In the genomic region with DNA sequence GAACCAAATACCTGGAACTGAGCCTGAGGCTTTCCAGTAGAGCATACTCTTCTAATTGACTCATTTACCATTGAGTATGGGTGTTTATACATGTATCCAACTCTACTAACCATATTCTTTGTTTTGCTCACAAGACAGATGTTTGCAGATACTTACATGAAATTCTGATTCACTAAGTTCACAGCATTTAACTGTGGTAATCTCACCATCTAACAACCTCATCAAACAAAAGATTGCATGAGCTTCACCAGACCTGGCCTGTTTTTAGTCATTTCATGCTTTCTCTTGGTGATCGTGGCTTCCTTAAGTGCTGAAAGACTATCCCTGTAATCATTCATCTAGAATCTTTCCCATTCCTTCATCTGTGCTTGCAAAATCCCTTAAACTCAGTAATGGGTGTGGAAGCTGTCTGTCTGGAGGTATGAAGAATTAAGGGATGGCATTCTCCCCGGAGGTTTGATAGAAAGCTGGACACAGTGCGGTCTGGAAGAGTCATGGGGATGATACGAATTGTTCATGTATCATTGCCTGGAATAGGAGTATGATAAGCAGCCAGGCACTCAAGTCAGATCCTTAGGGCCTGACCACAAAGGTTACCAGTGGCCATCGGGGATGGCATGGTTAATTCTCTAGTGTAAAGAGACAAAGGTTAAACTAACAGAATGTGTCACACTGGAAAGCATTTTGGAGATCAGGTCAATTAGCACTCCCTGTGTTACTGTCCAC, we compare ENCODE assay signal across 2 cellular contexts.
TF ChIP-seq lines count a peak whose summit lies in the region.

No MANE protein-coding gene starts in this region.

TF ChIP-seq in A549, 52 proteins besides CTCF, POLR2A, EP300 and RAD21:
- TF ChIP-seq KDM5A (IDR thresholded peaks at IDR 0.05) (no peak), EHF (CRISPR knock-in tag; IDR thresholded peaks at IDR 0.05) (no peak), SMC3 (IDR thresholded peaks at IDR 0.05) (0 out of 3 replicates have a peak, but pooled peaks have one; percentile 5), JUN (IDR thresholded peaks at IDR 0.05) (0 out of 5 replicates have a peak, but pooled peaks of 1 of the 2 experiments have one; percentile 33), GATA3 (IDR thresholded peaks at IDR 0.05; ENCODE audit: borderline replicate concordance) (peak; percentile 45), RARB (CRISPR knock-in tag; IDR thresholded peaks at IDR 0.05) (no peak), JUNB (IDR thresholded peaks at IDR 0.05) (peak; percentile 44), CEBPB (IDR thresholded peaks at IDR 0.05) (0 out of 4 replicates have a peak, but pooled peaks of 1 of the 2 experiments have one; percentile 25), FOSL2 (IDR thresholded peaks at IDR 0.05) (no peak), FOSL2 (CRISPR knock-in tag; IDR thresholded peaks at IDR 0.05) (peak; percentile 68)
TF ChIP-seq in A549: peak in this region for 6.

TF ChIP-seq in HepG2, 621 proteins besides CTCF, POLR2A, EP300 and RAD21 (continues in another document):
- peak; percentile 95 for TF ChIP-seq RARA (CRISPR knock-in tag; IDR thresholded peaks at IDR 0.05)
- TF ChIP-seq CBX2 (IDR thresholded peaks at IDR 0.05; ENCODE audit: low read depth, low read length), result no peak
- TF ChIP-seq CBX2 (CRISPR knock-in tag; IDR thresholded peaks at IDR 0.05; ENCODE audit: low read depth), result no peak
- peak; percentile 98 for TF ChIP-seq MIXL1 (CRISPR knock-in tag; IDR thresholded peaks at IDR 0.05)
- TF ChIP-seq ZBTB44 (CRISPR knock-in tag; IDR thresholded peaks at IDR 0.05), result peak; percentile 34; the same call in 1 of the 2 replicates
- peak; percentile 77; the same call in 1 of the 2 replicates for TF ChIP-seq ZNF614 (CRISPR knock-in tag; IDR thresholded peaks at IDR 0.05; ENCODE audit: borderline replicate concordance)
- no peak for TF ChIP-seq ATF7-NPFF (CRISPR knock-in tag; IDR thresholded peaks at IDR 0.05; ENCODE audit: low read depth)
- peak; percentile 89 for TF ChIP-seq IKZF5 (CRISPR knock-in tag; IDR thresholded peaks at IDR 0.05)
- no peak for TF ChIP-seq NFIB (CRISPR knock-in tag; IDR thresholded peaks at IDR 0.05; ENCODE audit: borderline replicate concordance)
- TF ChIP-seq MIER2 (CRISPR knock-in tag; IDR thresholded peaks at IDR 0.05), result peak; percentile 64; the same call in 1 of the 2 replicates
- TF ChIP-seq BRD4 (CRISPR knock-in tag; IDR thresholded peaks at IDR 0.05), result peak; percentile 74
- TF ChIP-seq, protein P1, sequence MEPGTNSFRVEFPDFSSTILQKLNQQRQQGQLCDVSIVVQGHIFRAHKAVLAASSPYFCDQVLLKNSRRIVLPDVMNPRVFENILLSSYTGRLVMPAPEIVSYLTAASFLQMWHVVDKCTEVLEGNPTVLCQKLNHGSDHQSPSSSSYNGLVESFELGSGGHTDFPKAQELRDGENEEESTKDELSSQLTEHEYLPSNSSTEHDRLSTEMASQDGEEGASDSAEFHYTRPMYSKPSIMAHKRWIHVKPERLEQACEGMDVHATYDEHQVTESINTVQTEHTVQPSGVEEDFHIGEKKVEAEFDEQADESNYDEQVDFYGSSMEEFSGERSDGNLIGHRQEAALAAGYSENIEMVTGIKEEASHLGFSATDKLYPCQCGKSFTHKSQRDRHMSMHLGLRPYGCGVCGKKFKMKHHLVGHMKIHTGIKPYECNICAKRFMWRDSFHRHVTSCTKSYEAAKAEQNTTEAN (CRISPR knock-in tag; conservative IDR thresholded peaks at IDR 0.05), result peak; percentile 96
- TF ChIP-seq ZNF326 (CRISPR knock-in tag; IDR thresholded peaks at IDR 0.05; ENCODE audit: borderline replicate concordance), result no peak
- peak; percentile 68; the same call in 1 of the 2 replicates for TF ChIP-seq AKAP8 (CRISPR knock-in tag; IDR thresholded peaks at IDR 0.05)
- peak; percentile 97 for TF ChIP-seq PAXIP1 (CRISPR knock-in tag; conservative IDR thresholded peaks at IDR 0.05)
- peak; percentile 94 for TF ChIP-seq RXRB (CRISPR knock-in tag; IDR thresholded peaks at IDR 0.05; ENCODE audit: borderline replicate concordance)
- TF ChIP-seq TBX3 (IDR thresholded peaks at IDR 0.05; ENCODE audit: borderline replicate concordance), result peak; percentile 97; the same call in 1 of the 2 replicates
- TF ChIP-seq ZNF160 (CRISPR knock-in tag; IDR thresholded peaks at IDR 0.05), result 0 out of 2 replicates have a peak, but pooled peaks have one; percentile 71
- peak; percentile 97 for TF ChIP-seq GATAD2A (CRISPR knock-in tag; IDR thresholded peaks at IDR 0.05)
- 0 out of 2 replicates have a peak, but pooled peaks have one; percentile 43 for TF ChIP-seq MEIS2 (CRISPR knock-in tag; IDR thresholded peaks at IDR 0.05)
- peak; percentile 59; the same call in 1 of the 3 replicates for TF ChIP-seq MXI1 (IDR thresholded peaks at IDR 0.05; ENCODE audit: borderline replicate concordance, low read depth, low read length)
- TF ChIP-seq ZNF101 (CRISPR knock-in tag; IDR thresholded peaks at IDR 0.05; ENCODE audit: borderline replicate concordance, low read depth), result no peak
- TF ChIP-seq SKI (IDR thresholded peaks at IDR 0.05; ENCODE audit: partially characterized antibody), result peak; percentile 60
- TF ChIP-seq, protein P2, sequence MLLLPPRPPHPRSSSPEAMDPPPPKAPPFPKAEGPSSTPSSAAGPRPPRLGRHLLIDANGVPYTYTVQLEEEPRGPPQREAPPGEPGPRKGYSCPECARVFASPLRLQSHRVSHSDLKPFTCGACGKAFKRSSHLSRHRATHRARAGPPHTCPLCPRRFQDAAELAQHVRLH (CRISPR knock-in tag; IDR thresholded peaks at IDR 0.05; ENCODE audit: borderline replicate concordance, low read depth), result peak; percentile 79
- peak; percentile 76; the same call in 1 of the 2 replicates for TF ChIP-seq ZBTB20 (CRISPR knock-in tag; IDR thresholded peaks at IDR 0.05; ENCODE audit: borderline replicate concordance, low read depth)
- TF ChIP-seq ZNF646 (CRISPR knock-in tag; IDR thresholded peaks at IDR 0.05), result 0 out of 2 replicates have a peak, but pooled peaks have one; percentile 62
- TF ChIP-seq ZSCAN29 (CRISPR knock-in tag; conservative IDR thresholded peaks at IDR 0.05), result peak; percentile 83; the same call in 1 of the 2 replicates
- TF ChIP-seq WIZ (CRISPR knock-in tag; IDR thresholded peaks at IDR 0.05), result peak; percentile 79; the same call in 1 of the 2 replicates
- peak; percentile 79 for TF ChIP-seq HOXA3 (CRISPR knock-in tag; IDR thresholded peaks at IDR 0.05)
- TF ChIP-seq, protein P3, sequence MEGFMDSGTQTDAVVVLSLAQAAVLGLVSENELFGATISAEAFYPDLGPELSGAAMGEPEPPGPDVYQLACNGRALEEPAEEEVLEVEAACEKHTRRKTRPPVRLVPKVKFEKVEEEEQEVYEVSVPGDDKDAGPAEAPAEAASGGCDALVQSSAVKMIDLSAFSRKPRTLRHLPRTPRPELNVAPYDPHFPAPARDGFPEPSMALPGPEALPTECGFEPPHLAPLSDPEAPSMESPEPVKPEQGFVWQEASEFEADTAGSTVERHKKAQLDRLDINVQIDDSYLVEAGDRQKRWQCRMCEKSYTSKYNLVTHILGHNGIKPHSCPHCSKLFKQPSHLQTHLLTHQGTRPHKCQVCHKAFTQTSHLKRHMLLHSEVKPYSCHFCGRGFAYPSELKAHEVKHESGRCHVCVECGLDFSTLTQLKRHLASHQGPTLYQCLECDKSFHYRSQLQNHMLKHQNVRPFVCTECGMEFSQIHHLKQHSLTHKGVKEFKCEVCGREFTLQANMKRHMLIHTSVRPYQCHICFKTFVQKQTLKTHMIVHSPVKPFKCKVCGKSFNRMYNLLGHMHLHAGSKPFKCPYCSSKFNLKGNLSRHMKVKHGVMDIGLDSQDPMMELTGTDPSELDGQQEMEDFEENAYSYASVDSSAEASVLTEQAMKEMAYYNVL (CRISPR knock-in tag; IDR thresholded peaks at IDR 0.05; ENCODE audit: borderline replicate concordance), result peak; percentile 91; the same call in 1 of the 2 replicates
- TF ChIP-seq NFYC (CRISPR knock-in tag; IDR thresholded peaks at IDR 0.05), result peak; percentile 37; the same call in 1 of the 2 replicates
- TF ChIP-seq ZSCAN9 (CRISPR knock-in tag; IDR thresholded peaks at IDR 0.05; ENCODE audit: borderline replicate concordance), result peak; percentile 85
- TF ChIP-seq SP140L (CRISPR knock-in tag; IDR thresholded peaks at IDR 0.05; ENCODE audit: borderline replicate concordance), result no peak
- peak; percentile 87; the same call in 1 of the 2 replicates for TF ChIP-seq RXRA (CRISPR knock-in tag; IDR thresholded peaks at IDR 0.05)
- TF ChIP-seq POGZ (CRISPR knock-in tag; IDR thresholded peaks at IDR 0.05), result peak; percentile 88
- TF ChIP-seq SIX1 (CRISPR knock-in tag; IDR thresholded peaks at IDR 0.05; ENCODE audit: borderline replicate concordance), result peak; percentile 59; the same call in 1 of the 2 replicates
